Comparison of ENCODE assay signal across 9 cellular contexts in genomic region chr6:3913077-3913957, GRCh38.
A peak's percentile ranks its signal among the peaks of the same experiment; 100 is the strongest.
DNase-seq lines count a peak whose midpoint lies in the region; ATAC-seq and TF ChIP-seq lines count a peak whose summit lies in the region.
"Had no signal": no experiment of that assay in that cellular context is flagged by ENCODE, and none has a peak within 500 bp of the region (broad histone marks: within the 10 kb centered on the region; RNA-seq: fewer than 3 reads in every experiment).

No MANE protein-coding gene starts in this region.

- H3K79me1 ChIP-seq in IMR-90 (ENCODE audit: low read depth in 1 of 2, low read length in 2 of 2): no peaks in the 10 kb centered on the region

- no peaks in the 10 kb centered on the region for H3K27me3 ChIP-seq in IMR-90 (ENCODE audit: control insufficient read depth, insufficient read depth, low read length)
- no peaks in the 10 kb centered on the region for H3K27me3 ChIP-seq in tibial nerve

- H3K4me1 ChIP-seq in IMR-90 (ENCODE audit: control insufficient read depth, insufficient read depth, low read length): peaks cover 17% of the 10 kb centered on the region
- H3K4me1 ChIP-seq in tibial nerve: peaks cover 0 to 36% (median 33%) of the 10 kb centered on the region in 4 donors

- no peak overlapping the region for H2AFZ ChIP-seq in IMR-90 (replicated peaks; ENCODE audit: low read length, poor library complexity)

- ATAC-seq in IMR-90 (ENCODE audit: low read depth): peak; percentile 79
- no peak for ATAC-seq in GM18868 (IDR thresholded peaks at IDR 0.05; ENCODE audit: unreplicated experiment)

- no peak overlapping the region for H3K9ac ChIP-seq in IMR-90 (ENCODE audit: low read depth, low read length)

- POLR2A ChIA-PET in IMR-90 (lab: Charles Lee; ENCODE audit: unreplicated experiment): interaction anchor here (0.9 kb wide), 1 partner anchor 62 kb away, joined by 6 read pairs; no protein-coding TSS in a partner anchor

- peak overlapping the region; percentile 72; the same call in 1 of the 2 replicates for H3K14ac ChIP-seq in IMR-90 (replicated peaks; ENCODE audit: low read depth, low read length)

- intact Hi-C loops in IMR-90 (cut with micrococcal nuclease) (no loop called here), posterior vena cava (cut with DNase I) (no loop called here)

- H3K4ac ChIP-seq in IMR-90 (ENCODE audit: low read depth, low read length): peak overlapping the region; percentile 47

- peak overlapping the region; percentile 59; the same call in 1 of the 2 replicates for H3K18ac ChIP-seq in IMR-90 (ENCODE audit: low read depth, low read length)

- no peaks in the 10 kb centered on the region for H3K36me3 ChIP-seq in IMR-90 (ENCODE audit: control insufficient read depth, insufficient read depth, low read length)
- H3K36me3 ChIP-seq in tibial nerve: no peaks in the 10 kb centered on the region
- H3K36me3 ChIP-seq: neutrophil had no signal

- H4K91ac ChIP-seq in IMR-90 (ENCODE audit: insufficient read depth, low read depth, low read length): peak overlapping the region; percentile 51; the same call in 1 of the 2 replicates

- peak overlapping the region; percentile 44; the same call in 1 of the 2 replicates for H3K4me2 ChIP-seq in IMR-90 (ENCODE audit: low read depth, low read length)

- H3K4me3 ChIP-seq in IMR-90 (ENCODE audit: insufficient read depth, low read depth, low read length): no peak overlapping the region
- H3K4me3 ChIP-seq in tibial nerve: no peak overlapping the region

- no peak for TF ChIP-seq RAD21 in IMR-90 (IDR thresholded peaks at IDR 0.05; ENCODE audit: low read length)

- peak; percentile 83 to 87 for TF ChIP-seq EP300 in tibial nerve (IDR thresholded peaks at IDR 0.05)

- CTCF ChIA-PET in IMR-90 (lab: Yijun Ruan, JAX): interaction anchor here (1.1 to 1.8 kb wide), 2 partner anchors 36 to 64 kb away, joined by 3 to 5 read pairs; no protein-coding TSS in a partner anchor

- DNase-seq in IMR-90: peak; percentile 99
- peak; percentile 97 for DNase-seq in astrocyte of the hippocampus (ENCODE audit: low read depth, low spot score)
- DNase-seq in kidney tubule cell (ENCODE audit: low spot score): peak; percentile 96
- DNase-seq in tibial nerve (ENCODE audit: low spot score in 2 of 2): peak; percentile 40 to 86
- DNase-seq in posterior vena cava (ENCODE audit: low spot score): no peak
- no peak for DNase-seq in NCI-H187 treated with DMSO at 0.1 percent for 48 hours (lab: John Stamatoyannopoulos, UW)
- DNase-seq in NCI-H2227 (lab: John Stamatoyannopoulos, UW; ENCODE audit: unreplicated experiment): no peak

- dilution Hi-C loops in IMR-90 (cut with HindIII; ENCODE audit: low sequenced_read_pairs, unreplicated experiment): no loop called here

- H2AK5ac ChIP-seq in IMR-90 (ENCODE audit: low read depth, low read length): no peak overlapping the region

- peak overlapping the region; percentile 68 for H2BK5ac ChIP-seq in IMR-90 (ENCODE audit: low read depth, low read length, poor library complexity, severe bottlenecking)

- peaks cover 10% of the 10 kb centered on the region for H3K9me1 ChIP-seq in IMR-90 (ENCODE audit: insufficient read depth, low read length)

- peak overlapping the region in 1 of 2 experiments; percentile 36; a peak in 1 of 4 replicates for H4K8ac ChIP-seq in IMR-90 (ENCODE audit: low read depth in 2 of 2, low read length in 2 of 2)

- no peaks in the 10 kb centered on the region for H3K9me3 ChIP-seq in IMR-90 (ENCODE audit: control insufficient read depth, insufficient read depth, low read length)
- no peaks in the 10 kb centered on the region for H3K9me3 ChIP-seq in tibial nerve
- H3K9me3 ChIP-seq: neutrophil had no signal

- WGBS in IMR-90 (ENCODE audit: extremely low coverage in 2 of 2, insufficient read length in 1 of 2), 2 experiments: no CpG with 5 or more reads among the region's 6 CpGs
- WGBS in tibial nerve, 2 donors: 49 to 56% methylated on average over 6 of the region's 6 CpGs

- peak overlapping the region; percentile 52; the same call in 1 of the 2 replicates for H3K56ac ChIP-seq in IMR-90 (ENCODE audit: extremely low read depth, insufficient read depth, low read length)

- no peak overlapping the region for H3K23ac ChIP-seq in IMR-90 (ENCODE audit: low read depth, low read length)

- H2BK20ac ChIP-seq in IMR-90 (ENCODE audit: low read depth, low read length): peak overlapping the region; percentile 85

- H2BK15ac ChIP-seq in IMR-90 (ENCODE audit: low read depth, low read length): peak overlapping the region; percentile 69; the same call in 1 of the 3 replicates

- H3K27ac ChIP-seq in IMR-90 (ENCODE audit: insufficient read depth, low read length) (no peak overlapping the region), tibial nerve (peak overlapping the region; percentile 33 to 90 (median 74))
- H3K27ac ChIP-seq: neutrophil had no signal

- TF ChIP-seq POLR2A in IMR-90 (IDR thresholded peaks at IDR 0.05; ENCODE audit: low read depth, low read length) (no peak), tibial nerve (IDR thresholded peaks at IDR 0.05) (no peak)

- BruUV-seq in IMR-90 (replicated peaks; lab: Mats Ljungman, UMichigan): no TSS peak

- no peak overlapping the region for H4K5ac ChIP-seq in IMR-90 (ENCODE audit: low read depth, low read length)

- H4K20me1 ChIP-seq in IMR-90 (ENCODE audit: insufficient read depth, low read length): peaks cover 6% of the 10 kb centered on the region; the same call in 1 of the 2 replicates

- H2AK9ac ChIP-seq in IMR-90 (replicated peaks; ENCODE audit: low read depth, low read length, poor library complexity): no peak overlapping the region

- in situ Hi-C loops in IMR-90 (cut with MboI; ENCODE audit: low sequenced_read_pairs): no loop called here

- peak overlapping the region; percentile 70 for H2BK120ac ChIP-seq in IMR-90 (ENCODE audit: low read depth, low read length)

- no peak for TF ChIP-seq CTCF in IMR-90 (conservative IDR thresholded peaks at IDR 0.05; ENCODE audit: low read depth, low read length)
- no peak for TF ChIP-seq CTCF in tibial nerve (IDR thresholded peaks at IDR 0.05)

TF ChIP-seq in IMR-90, 13 proteins besides CTCF, POLR2A, EP300 and RAD21:
- no peak for TF ChIP-seq RCOR1 (IDR thresholded peaks at IDR 0.05; ENCODE audit: insufficient replicate concordance, low read length)
- peak; percentile 95 for TF ChIP-seq NFE2L2 (IDR thresholded peaks at IDR 0.05; ENCODE audit: low read depth, low read length)
- peak; percentile 57 for TF ChIP-seq CEBPB (IDR thresholded peaks at IDR 0.05; ENCODE audit: low read depth, low read length)
- peak; percentile 74 for TF ChIP-seq MAFK (IDR thresholded peaks at IDR 0.05; ENCODE audit: low read depth, low read length)
- peak; percentile 84 for TF ChIP-seq FOS (IDR thresholded peaks at IDR 0.05; ENCODE audit: low read depth, low read length)

Comparison
In these comparisons a context has a peak if more than half of its experiments do, and no peak if none do; other contexts are left out.
1. DNase-seq: peak in IMR-90 (single experiment), astrocyte of the hippocampus (single experiment), kidney tubule cell (single experiment) and tibial nerve (2 of 2); none in posterior vena cava (single experiment), NCI-H187 treated with DMSO at 0.1 percent for 48 hours (single experiment) and NCI-H2227 (single experiment).